In the genomic region with DNA sequence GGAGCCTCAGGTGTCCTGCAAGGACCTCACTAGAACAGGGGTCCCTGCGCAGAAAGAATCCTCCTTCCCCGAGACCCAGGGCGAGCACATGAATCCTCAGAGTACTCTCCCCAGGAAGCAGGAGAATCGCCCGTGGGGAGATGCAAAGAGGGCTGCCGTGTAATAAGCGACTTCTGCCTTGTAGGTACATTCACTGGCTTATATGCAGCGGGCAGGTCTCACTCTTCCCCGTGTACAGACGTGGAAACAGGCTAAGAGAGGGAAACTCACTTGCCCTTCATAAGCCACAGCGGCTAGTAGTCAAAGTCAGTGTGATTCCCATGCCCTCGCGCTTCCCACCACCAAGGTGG, we compare ENCODE assay signal across 8 cellular contexts. TPM values are rescaled to one million over a fixed set of nuclear protein-coding genes. Genes with fewer than 3 reads are reported as not detected.
DNase-seq lines count a peak whose midpoint lies in the region; ATAC-seq and TF ChIP-seq lines count a peak whose summit lies in the region.

No MANE protein-coding gene starts in this region.

- peak overlapping the region; percentile 22; the same call in 1 of the 2 replicates for H4K91ac ChIP-seq in IMR-90 (ENCODE audit: insufficient read depth, low read depth, low read length)

- peak overlapping the region; percentile 95 for H2AK9ac ChIP-seq in IMR-90 (replicated peaks; ENCODE audit: low read depth, low read length, poor library complexity)

- peaks cover 7% of the 10 kb centered on the region; the same call in 1 of the 2 replicates for H3K4me1 ChIP-seq in IMR-90 (ENCODE audit: control insufficient read depth, insufficient read depth, low read length)
- H3K4me1 ChIP-seq in breast epithelium = peaks cover 7 to 12% of the 10 kb centered on the region in 2 donors

- no peaks in the 10 kb centered on the region for H3K27me3 ChIP-seq in IMR-90 (ENCODE audit: control insufficient read depth, insufficient read depth, low read length)
- H3K27me3 ChIP-seq in breast epithelium = no peaks in the 10 kb centered on the region

- H3K36me3 ChIP-seq in IMR-90 (ENCODE audit: control insufficient read depth, insufficient read depth, low read length) (peaks cover 3% of the 10 kb centered on the region; the same call in 1 of the 2 replicates), breast epithelium (no peaks in the 10 kb centered on the region)

- no peak for DNase-seq in IMR-90
- DNase-seq in breast epithelium (ENCODE audit: low spot score in 2 of 2) = no peak
- no peak for DNase-seq in mesothelial cell of epicardium (ENCODE audit: low spot score in 2 of 2, unreplicated experiment in 2 of 2)

- dilution Hi-C loops in IMR-90 (cut with HindIII; ENCODE audit: low sequenced_read_pairs, unreplicated experiment) = no loop called here

- CTCF ChIA-PET in IMR-90 (lab: Yijun Ruan, JAX) = interaction anchor here (1.1 kb wide), 1 partner anchor 16 kb away, joined by 4 read pairs; no protein-coding TSS in a partner anchor

- H4K5ac ChIP-seq in IMR-90 (ENCODE audit: low read depth, low read length) = no peak overlapping the region

- peak overlapping the region; percentile 22; the same call in 1 of the 2 replicates for H3K56ac ChIP-seq in IMR-90 (ENCODE audit: extremely low read depth, insufficient read depth, low read length)

- H3K18ac ChIP-seq in IMR-90 (ENCODE audit: low read depth, low read length) = no peak overlapping the region

- H3K27ac ChIP-seq in IMR-90 (ENCODE audit: insufficient read depth, low read length) (peak overlapping the region; percentile 0; the same call in 1 of the 2 replicates), breast epithelium (no peak overlapping the region)

- peak overlapping the region; percentile 53 for H3K27ac Mint-ChIP-seq in mesothelial cell of epicardium

- BruUV-seq in IMR-90 (replicated peaks; lab: Mats Ljungman, UMichigan) = no TSS peak

- peak overlapping the region; percentile 56 for H3K4ac ChIP-seq in IMR-90 (ENCODE audit: low read depth, low read length)

- no peaks in the 10 kb centered on the region; the same call in 1 of the 2 replicates for H3K9me1 ChIP-seq in IMR-90 (ENCODE audit: insufficient read depth, low read length)

- H3K14ac ChIP-seq in IMR-90 (replicated peaks; ENCODE audit: low read depth, low read length) = peak overlapping the region; percentile 90

- peaks cover 12 to 39% of the 10 kb centered on the region in 2 experiments for H3K79me1 ChIP-seq in IMR-90 (ENCODE audit: low read depth in 1 of 2, low read length in 2 of 2)

- H3K9ac ChIP-seq in IMR-90 (ENCODE audit: low read depth, low read length) = peak overlapping the region; percentile 54; the same call in 1 of the 2 replicates

- H2AK5ac ChIP-seq in IMR-90 (ENCODE audit: low read depth, low read length) = peak overlapping the region; percentile 58

- 0 out of 2 replicates have a peak, but pooled peaks cover 3% of the 10 kb centered on the region for H4K20me1 ChIP-seq in IMR-90 (ENCODE audit: insufficient read depth, low read length)

- H2BK5ac ChIP-seq in IMR-90 (ENCODE audit: low read depth, low read length, poor library complexity, severe bottlenecking) = peak overlapping the region; percentile 6

- H3K4me3 ChIP-seq in IMR-90 (ENCODE audit: insufficient read depth, low read depth, low read length) (peak overlapping the region; percentile 41), breast epithelium (peak overlapping the region; percentile 31 to 61 (median 56))

- TF ChIP-seq RAD21 in IMR-90 (IDR thresholded peaks at IDR 0.05; ENCODE audit: low read length) = no peak

- peak overlapping the region; percentile 87 for H2AFZ ChIP-seq in IMR-90 (replicated peaks; ENCODE audit: low read length, poor library complexity)

- H3K36me3 Mint-ChIP-seq in mesothelial cell of epicardium = peaks cover 2% of the 10 kb centered on the region

- H3K23ac ChIP-seq in IMR-90 (ENCODE audit: low read depth, low read length) = peak overlapping the region; percentile 62

- in situ Hi-C loops in IMR-90 (cut with MboI; ENCODE audit: low sequenced_read_pairs) = no loop called here

- TF ChIP-seq CTCF in IMR-90 (conservative IDR thresholded peaks at IDR 0.05; ENCODE audit: low read depth, low read length) = no peak
- TF ChIP-seq CTCF in breast epithelium (IDR thresholded peaks at IDR 0.05) = no peak
- TF ChIP-seq CTCF in mesothelial cell of epicardium (IDR thresholded peaks at IDR 0.05; ENCODE audit: unreplicated experiment) = no peak

- peak overlapping the region; percentile 80 for H3K4me3 Mint-ChIP-seq in mesothelial cell of epicardium

- no peaks in the 10 kb centered on the region for H3K9me3 Mint-ChIP-seq in mesothelial cell of epicardium

- H3K4me1 Mint-ChIP-seq in mesothelial cell of epicardium = peaks cover 21% of the 10 kb centered on the region

- H4K8ac ChIP-seq in IMR-90 (ENCODE audit: low read depth in 2 of 2, low read length in 2 of 2) = peak overlapping the region in 1 of 2 experiments; percentile 56; a peak in 1 of 4 replicates

- ATAC-seq in GM18867 (IDR thresholded peaks at IDR 0.05; ENCODE audit: unreplicated experiment) (peak; percentile 3), IMR-90 (ENCODE audit: low read depth) (peak; percentile 2), HG02763 (IDR thresholded peaks at IDR 0.05; ENCODE audit: unreplicated experiment) (no peak), HG03521 (IDR thresholded peaks at IDR 0.05; ENCODE audit: unreplicated experiment) (no peak), GM21786 (IDR thresholded peaks at IDR 0.05; ENCODE audit: unreplicated experiment) (no peak), GM18519 (IDR thresholded peaks at IDR 0.05; ENCODE audit: low FRiP score, unreplicated experiment) (no peak)

- 3% methylated on average over 5 of the region's 13 CpGs; no CpG with 5 or more reads in 1 of the 2 experiments for WGBS in IMR-90 (ENCODE audit: extremely low coverage in 2 of 2, insufficient read length in 1 of 2), 2 experiments

- H2BK120ac ChIP-seq in IMR-90 (ENCODE audit: low read depth, low read length) = no peak overlapping the region

- TF ChIP-seq POLR2A in IMR-90 (IDR thresholded peaks at IDR 0.05; ENCODE audit: low read depth, low read length) = no peak
- TF ChIP-seq POLR2A in breast epithelium (IDR thresholded peaks at IDR 0.05) = no peak

- H3K9me3 ChIP-seq in IMR-90 (ENCODE audit: control insufficient read depth, insufficient read depth, low read length) (no peaks in the 10 kb centered on the region), breast epithelium (no peaks in the 10 kb centered on the region)

- no peak overlapping the region; the same call in 2 of the 3 replicates for H2BK15ac ChIP-seq in IMR-90 (ENCODE audit: low read depth, low read length)

- intact Hi-C loops in IMR-90 (cut with micrococcal nuclease) = no loop called here
- intact Hi-C loops in breast epithelium (cut with DNase I; ENCODE audit: low total_unique reads) = loop anchor here (10.0 kb wide), 1 partner anchor 140 kb away; no protein-coding TSS in a partner anchor

- POLR2A ChIA-PET in IMR-90 (lab: Charles Lee; ENCODE audit: unreplicated experiment) = interaction anchor here (1.0 kb wide), 1 partner anchor 16 kb away, joined by 3 read pairs; no protein-coding TSS in a partner anchor

- H2BK20ac ChIP-seq in IMR-90 (ENCODE audit: low read depth, low read length) = no peak overlapping the region

- H3K27me3 Mint-ChIP-seq in mesothelial cell of epicardium (ENCODE audit: low read depth) = peaks cover 23% of the 10 kb centered on the region

- H3K4me2 ChIP-seq in IMR-90 (ENCODE audit: low read depth, low read length) = peak overlapping the region; percentile 73

TF ChIP-seq in IMR-90, 13 proteins besides CTCF, POLR2A, EP300 and RAD21 (continues in another document):
- no peak for TF ChIP-seq FOS (IDR thresholded peaks at IDR 0.05; ENCODE audit: low read depth, low read length)
- no peak for TF ChIP-seq RFX5 (IDR thresholded peaks at IDR 0.05; ENCODE audit: low read depth, low read length)
- no peak for TF ChIP-seq MAFK (IDR thresholded peaks at IDR 0.05; ENCODE audit: low read depth, low read length)
- TF ChIP-seq RCOR1 (IDR thresholded peaks at IDR 0.05; ENCODE audit: insufficient replicate concordance, low read length) = no peak
- no peak for TF ChIP-seq CEBPB (IDR thresholded peaks at IDR 0.05; ENCODE audit: low read depth, low read length)
- TF ChIP-seq MXI1 (IDR thresholded peaks at IDR 0.05; ENCODE audit: borderline replicate concordance, low read depth, low read length) = no peak
- no peak for TF ChIP-seq BHLHE40 (IDR thresholded peaks at IDR 0.05; ENCODE audit: low read depth, low read length)
- TF ChIP-seq CHD1 (IDR thresholded peaks at IDR 0.05; ENCODE audit: low read depth, low read length) = no peak
- no peak for TF ChIP-seq NFE2L2 (IDR thresholded peaks at IDR 0.05; ENCODE audit: low read depth, low read length)
- no peak for TF ChIP-seq MAZ (IDR thresholded peaks at IDR 0.05; ENCODE audit: borderline replicate concordance, low read depth, low read length)
- no peak for TF ChIP-seq SMC3 (IDR thresholded peaks at IDR 0.05; ENCODE audit: low read depth, low read length)
- TF ChIP-seq, protein P1, sequence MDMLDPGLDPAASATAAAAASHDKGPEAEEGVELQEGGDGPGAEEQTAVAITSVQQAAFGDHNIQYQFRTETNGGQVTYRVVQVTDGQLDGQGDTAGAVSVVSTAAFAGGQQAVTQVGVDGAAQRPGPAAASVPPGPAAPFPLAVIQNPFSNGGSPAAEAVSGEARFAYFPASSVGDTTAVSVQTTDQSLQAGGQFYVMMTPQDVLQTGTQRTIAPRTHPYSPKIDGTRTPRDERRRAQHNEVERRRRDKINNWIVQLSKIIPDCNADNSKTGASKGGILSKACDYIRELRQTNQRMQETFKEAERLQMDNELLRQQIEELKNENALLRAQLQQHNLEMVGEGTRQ (IDR thresholded peaks at IDR 0.05; ENCODE audit: low read depth, low read length) = no peak

RNA-seq across cellular contexts. Expression of a gene that starts 0.4 kb away (rescaled TPM):
- 3.9 and 5.3 TPM in 2 replicates for total RNA-seq in IMR-90 (2012; rRNA removed)
- polyA plus RNA-seq in IMR-90 (2012; rRNA removed) = 19.2 and 19.9 TPM in 2 replicates
- 10.6 and 10.8 TPM in 2 replicates for polyA plus RNA-seq in IMR-90 (2012; cell fraction: cytosol; rRNA removed)
- 72.6 and 161 TPM in 2 replicates for polyA plus RNA-seq in IMR-90 (2012; cell fraction: nucleus; rRNA removed; ENCODE audit: low replicate concordance)
- 1 to 10 TPM in 1 of 3 donors, under 1 TPM in 2; 0.44 to 1.3 (median 0.66) TPM for total RNA-seq in breast epithelium
- 10.8 to 12.4 TPM (median 10.8 TPM) in 3 replicates for total RNA-seq in mesothelial cell of epicardium

RNA-seq across cellular contexts. Expression of a gene that starts 16.7 kb away (rescaled TPM):
- 18.6 and 19.0 TPM in 2 replicates for total RNA-seq in IMR-90 (2012; rRNA removed)
- polyA plus RNA-seq in IMR-90 (2012; rRNA removed) = 22.5 and 24.6 TPM in 2 replicates
- polyA plus RNA-seq in IMR-90 (2012; cell fraction: cytosol; rRNA removed) = 12.6 and 25.0 TPM in 2 replicates
- polyA plus RNA-seq in IMR-90 (2012; cell fraction: nucleus; rRNA removed; ENCODE audit: low replicate concordance) = 37.2 and 43.5 TPM in 2 replicates
- total RNA-seq in breast epithelium = 10 to 100 TPM; 21.1 to 33.3 (median 26.5) TPM
- 8.7 to 9.8 TPM (median 8.8 TPM) in 3 replicates for total RNA-seq in mesothelial cell of epicardium

RNA-seq across cellular contexts. Expression of a gene that starts 49.7 kb away (rescaled TPM):
- total RNA-seq in IMR-90 (2012; rRNA removed) (under 0.01 TPM in 1 of 2 replicates, not detected in the other), breast epithelium (1 to 10 TPM in 1 of 3 donors, under 1 TPM in 1, not detected in 1; 0.66 to 1.9 TPM), mesothelial cell of epicardium (14.3 to 17.8 TPM (median 14.6 TPM) in 3 replicates)
- polyA plus RNA-seq in IMR-90 (2012; rRNA removed) = 2.3 and 2.8 TPM in 2 replicates
- polyA plus RNA-seq in IMR-90 (2012; cell fraction: cytosol; rRNA removed) = 2.2 and 2.9 TPM in 2 replicates
- 2.0 and 2.3 TPM in 2 replicates for polyA plus RNA-seq in IMR-90 (2012; cell fraction: nucleus; rRNA removed; ENCODE audit: low replicate concordance)

Comparison
In these comparisons a context has a peak if more than half of its experiments do, and no peak if none do; other contexts are left out.
1. ATAC-seq: peak in GM18867 (single experiment) and IMR-90 (single experiment); none in HG02763 (single experiment), HG03521 (single experiment), GM21786 (single experiment) and GM18519 (single experiment).